8 cellular contexts compared by ENCODE assay signal in genomic region chr3:133578548-133579191, GRCh38. TPM values are rescaled to one million over a fixed set of nuclear protein-coding genes. Genes with fewer than 3 reads are reported as not detected.
DNase-seq lines count a peak whose midpoint lies in the region; ATAC-seq and TF ChIP-seq lines count a peak whose summit lies in the region.

No MANE protein-coding gene starts in this region.

- peak overlapping the region; percentile 83 for H3K4me3 Mint-ChIP-seq in neural crest cell

- H3K9me3 ChIP-seq in DND-41 (ENCODE audit: insufficient read depth, low read length, severe bottlenecking), result no peaks in the 10 kb centered on the region

- DNase-seq in DND-41, result no peak
- DNase-seq in LHCN-M2 (ENCODE audit: low read depth), result peak; percentile 67
- peak; percentile 4 for DNase-seq in central memory CD4-positive, alpha-beta T cell
- no peak for DNase-seq in neural crest cell (ENCODE audit: low read depth, low spot score)
- DNase-seq in NCI-H1092 treated with DMSO at 0.1 percent for 48 hours (lab: John Stamatoyannopoulos, UW), result no peak
- DNase-seq in DMS79 treated with DMSO at 0.1 percent for 48 hours (lab: John Stamatoyannopoulos, UW), result no peak
- DNase-seq in stimulated activated CD4-positive, alpha-beta T cell treated with anti-CD3 and anti-CD28 coated beads, Interleukin-2, amount 100 ng/mL, for 24 hours, result no peak
- no peak for DNase-seq in left cardiac atrium

- no peaks in the 10 kb centered on the region for H3K9me3 Mint-ChIP-seq in neural crest cell

- no peaks in the 10 kb centered on the region for H3K27me3 ChIP-seq in DND-41 (ENCODE audit: insufficient read depth, low read length, poor library complexity)

- H3K27ac ChIP-seq in DND-41 (ENCODE audit: low read length), result no peak overlapping the region

- H4K20me1 ChIP-seq in DND-41 (ENCODE audit: insufficient read depth, low read length), result peaks cover 65% of the 10 kb centered on the region

- H3K4me1 Mint-ChIP-seq in neural crest cell, result peaks cover 38% of the 10 kb centered on the region

- no peak overlapping the region; the same call in 1 of the 2 replicates for H3K9ac ChIP-seq in DND-41 (ENCODE audit: low read depth, low read length)

- H2AFZ ChIP-seq in DND-41 (ENCODE audit: low read depth, low read length), result no peak overlapping the region

- H3K27ac Mint-ChIP-seq in neural crest cell (ENCODE audit: unreplicated experiment), result no peak overlapping the region

- H3K4me1 ChIP-seq in DND-41 (ENCODE audit: insufficient read depth, low read length), result peaks cover 41% of the 10 kb centered on the region

- TF ChIP-seq CTCF in DND-41 (IDR thresholded peaks at IDR 0.05; ENCODE audit: borderline replicate concordance, extremely low read depth, low read length, poor library complexity, severe bottlenecking) (peak; percentile 50), neural crest cell (conservative IDR thresholded peaks at IDR 0.05) (peak; percentile 71)

- H3K4me2 ChIP-seq in DND-41 (ENCODE audit: insufficient read depth, low read length), result peak overlapping the region; percentile 52

- H3K27me3 Mint-ChIP-seq in neural crest cell (ENCODE audit: low read depth), result no peaks in the 10 kb centered on the region

- H3K79me2 ChIP-seq in DND-41 (ENCODE audit: insufficient read depth, low read length), result peaks cover 93% of the 10 kb centered on the region

- peaks cover 88% of the 10 kb centered on the region for H3K36me3 ChIP-seq in DND-41 (ENCODE audit: insufficient read depth, low read length)

- ATAC-seq in DND-41 (ENCODE audit: insufficient read depth, low read depth), result 0 out of 3 replicates have a peak, but pooled peaks have one; percentile 6
- no peak for ATAC-seq in left cardiac atrium

- no peak overlapping the region; a peak in 1 of 4 replicates for H3K4me3 ChIP-seq in DND-41 (ENCODE audit: low read depth in 1 of 2, low read length in 2 of 2)

- H3K36me3 Mint-ChIP-seq in neural crest cell (ENCODE audit: low read depth), result peaks cover 10% of the 10 kb centered on the region

- intact Hi-C loops in left cardiac atrium (cut with DNase I), result loop anchor here in 1 of 2 donors (5.0 kb wide), 2 partner anchors 91 to 111 kb away; no protein-coding TSS in a partner anchor

RNA-seq across cellular contexts. Expression of gene CDV3, which starts 5.2 kb away (rescaled TPM):
- total RNA-seq in LHCN-M2 (2014; rRNA removed) (166 and 176 TPM in 2 replicates), neural crest cell (166 and 174 TPM in 2 replicates), left cardiac atrium (100 to 1,000 TPM; 117 to 157 TPM)
- 166 TPM for polyA plus RNA-seq in LHCN-M2 (2012)

Comparison
In these comparisons a context has a peak if more than half of its experiments do, and no peak if none do; other contexts are left out.
1. DNase-seq: peak in LHCN-M2 (single experiment) and central memory CD4-positive, alpha-beta T cell (single experiment); none in DND-41 (single experiment), neural crest cell (single experiment), NCI-H1092 treated with DMSO at 0.1 percent for 48 hours (single experiment), DMS79 treated with DMSO at 0.1 percent for 48 hours (single experiment), stimulated activated CD4-positive, alpha-beta T cell treated with anti-CD3 and anti-CD28 coated beads, Interleukin-2, amount 100 ng/mL, for 24 hours (0 of 2) and left cardiac atrium (single experiment).